Comparison of ENCODE assay signal across 29 cellular contexts in the genomic region with DNA sequence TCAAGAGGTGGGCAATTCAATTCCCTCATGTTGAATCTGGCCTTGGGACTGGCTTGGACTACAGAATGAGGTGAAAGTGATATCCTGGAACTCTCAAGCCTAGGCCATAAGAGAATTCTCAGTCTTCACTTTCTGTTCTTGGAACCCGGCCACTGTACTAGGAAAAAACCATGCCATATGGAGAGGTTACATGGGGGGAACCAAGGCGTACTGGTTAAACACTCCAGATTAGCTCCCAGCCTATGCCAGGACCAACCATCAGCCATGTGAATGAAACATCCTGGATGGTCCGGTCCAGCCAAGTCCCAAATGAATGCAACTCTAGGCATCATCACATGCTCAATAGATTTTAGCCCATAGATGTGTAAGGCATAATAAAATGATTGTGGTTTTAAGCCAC. TPM values are rescaled to one million over a fixed set of nuclear protein-coding genes. Genes with fewer than 3 reads are reported as not detected.
"Had no signal": no experiment of that assay in that cellular context is flagged by ENCODE, and none has a peak within 500 bp of the region (broad histone marks: within the 10 kb centered on the region; RNA-seq: fewer than 3 reads in every experiment).

No MANE protein-coding gene starts in this region.

- H3K4me1 ChIP-seq: adrenal gland, body of pancreas, esophagus muscularis mucosa, foreskin keratinocyte, heart left ventricle had no signal

- ATAC-seq: activated CD4-positive, alpha-beta T cell treated with anti-CD3 and anti-CD28 coated beads for 36 hours; activated CD8-positive, alpha-beta T cell treated with anti-CD3 and anti-CD28 coated beads, Interleukin-2, amount 10 ng/mL, durations not matched to agents 7 days and 5 days; activated naive CD8-positive, alpha-beta T cell treated with anti-CD3 and anti-CD28 coated beads, Interleukin-2, amount 50 U/mL, for 24 hours; activated T-cell treated with anti-CD3 and anti-CD28 coated beads, Interleukin-2, amount 50 U/mL, for 4 hours; activated T-helper 17 cell treated with anti-CD3 and anti-CD28 coated beads, Interleukin-2, amount 50 U/mL, for 72 hours; body of pancreas; effector memory CD8-positive, alpha-beta T cell; foreskin keratinocyte; gastrocnemius medialis; heart left ventricle had no signal

- H3K27me3 ChIP-seq: adrenal gland, body of pancreas, esophagus muscularis mucosa, foreskin keratinocyte, gastrocnemius medialis had no signal

- H3K9me3 ChIP-seq: adrenal gland, body of pancreas, esophagus muscularis mucosa, gastrocnemius medialis, heart left ventricle had no signal

- DNase-seq: activated CD4-positive, alpha-beta memory T cell treated with anti-CD3 and anti-CD28 coated beads for 36 hours; activated CD4-positive, alpha-beta T cell treated with anti-CD3 and anti-CD28 coated beads for 36 hours; activated CD4-positive, alpha-beta T cell treated with anti-CD3 and anti-CD28 coated beads, Interleukin-2, amount 10 ng/mL, durations not matched to agents 24 days and 14 days; activated CD4-positive, CD25-positive, alpha-beta regulatory T cell; activated CD4-positive, CD25-positive, alpha-beta regulatory T cell treated with anti-CD3 and anti-CD28 coated beads, Interleukin-2, amount 50 U/mL, for 72 hours; activated CD8-positive, alpha-beta T cell treated with anti-CD3 and anti-CD28 coated beads, Interleukin-2, amount 10 ng/mL, durations not matched to agents 7 days and 5 days; activated effector memory CD4-positive, alpha-beta T cell treated with Interleukin-2 at 50 U/mL for 16 hours; activated naive CD4-positive, alpha-beta T cell treated with anti-CD3 and anti-CD28 coated beads for 36 hours; activated naive CD8-positive, alpha-beta T cell treated with anti-CD3 and anti-CD28 coated beads for 36 hours; activated naive CD8-positive, alpha-beta T cell treated with anti-CD3 and anti-CD28 coated beads, Interleukin-2, amount 50 U/mL, for 24 hours; activated T-cell treated with anti-CD3 and anti-CD28 coated beads, Interleukin-2, amount 50 U/mL, for 4 hours; adrenal gland; amygdala; aorta; body of pancreas; cortex of kidney; dermis blood vessel endothelial cell; effector CD4-positive, alpha-beta T cell; effector memory CD8-positive, alpha-beta T cell; erythroblast; foreskin keratinocyte; gastrocnemius medialis; glutamatergic neuron; heart left ventricle; hypothalamus; T-helper 2 cell had no signal

- H3K4me3 ChIP-seq: adrenal gland, body of pancreas, esophagus muscularis mucosa, gastrocnemius medialis, heart left ventricle had no signal

- H3K36me3 ChIP-seq: adrenal gland, esophagus muscularis mucosa, gastrocnemius medialis, heart left ventricle had no signal

- H3K27ac ChIP-seq: adrenal gland, body of pancreas, esophagus muscularis mucosa, foreskin keratinocyte, gastrocnemius medialis, heart left ventricle had no signal

RNA-seq across cellular contexts. Expression of a gene that starts 56.4 kb away (rescaled TPM):
- total RNA-seq: activated CD4-positive, alpha-beta memory T cell treated with anti-CD3 and anti-CD28 coated beads for 36 hours; activated CD4-positive, alpha-beta T cell treated with anti-CD3 and anti-CD28 coated beads for 36 hours; activated CD4-positive, alpha-beta T cell treated with anti-CD3 and anti-CD28 coated beads, Interleukin-2, amount 10 ng/mL, durations not matched to agents 24 days and 14 days; activated CD8-positive, alpha-beta memory T cell treated with anti-CD3 and anti-CD28 coated beads for 36 hours; activated CD8-positive, alpha-beta T cell treated with anti-CD3 and anti-CD28 coated beads, Interleukin-2, amount 10 ng/mL, durations not matched to agents 7 days and 5 days; activated naive CD4-positive, alpha-beta T cell treated with anti-CD3 and anti-CD28 coated beads for 36 hours; activated naive CD8-positive, alpha-beta T cell treated with anti-CD3 and anti-CD28 coated beads for 36 hours; activated T-helper 17 cell treated with anti-CD3 and anti-CD28 coated beads, Interleukin-2, amount 50 U/mL, for 72 hours; dermis blood vessel endothelial cell had no signal
